1 cellular context compared by ENCODE assay signal in the genomic region with DNA sequence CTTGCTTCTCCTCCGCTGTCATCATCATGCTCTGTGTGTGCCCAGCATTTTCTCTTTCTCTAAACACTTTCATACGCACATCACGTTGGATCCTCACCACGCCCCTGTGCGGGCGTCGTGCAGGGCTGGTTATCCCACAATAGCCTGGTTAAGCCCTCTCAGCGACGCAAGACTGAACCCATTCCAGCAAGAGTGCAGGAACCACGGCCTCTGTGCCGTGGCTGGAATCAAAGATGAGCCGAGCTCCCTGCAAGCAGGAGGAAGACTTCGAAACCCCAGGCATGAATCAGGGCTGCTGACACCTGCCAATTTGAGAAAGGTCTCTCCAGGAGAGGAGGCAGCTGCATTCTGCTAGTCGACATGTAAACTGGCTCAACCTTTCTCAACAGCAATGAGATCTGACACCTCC.
TF ChIP-seq lines count a peak whose summit lies in the region.

No MANE protein-coding gene starts in this region.

TF ChIP-seq in HepG2, 621 proteins besides CTCF, POLR2A, EP300 and RAD21 (continued from another document):
- TF ChIP-seq, protein P1, sequence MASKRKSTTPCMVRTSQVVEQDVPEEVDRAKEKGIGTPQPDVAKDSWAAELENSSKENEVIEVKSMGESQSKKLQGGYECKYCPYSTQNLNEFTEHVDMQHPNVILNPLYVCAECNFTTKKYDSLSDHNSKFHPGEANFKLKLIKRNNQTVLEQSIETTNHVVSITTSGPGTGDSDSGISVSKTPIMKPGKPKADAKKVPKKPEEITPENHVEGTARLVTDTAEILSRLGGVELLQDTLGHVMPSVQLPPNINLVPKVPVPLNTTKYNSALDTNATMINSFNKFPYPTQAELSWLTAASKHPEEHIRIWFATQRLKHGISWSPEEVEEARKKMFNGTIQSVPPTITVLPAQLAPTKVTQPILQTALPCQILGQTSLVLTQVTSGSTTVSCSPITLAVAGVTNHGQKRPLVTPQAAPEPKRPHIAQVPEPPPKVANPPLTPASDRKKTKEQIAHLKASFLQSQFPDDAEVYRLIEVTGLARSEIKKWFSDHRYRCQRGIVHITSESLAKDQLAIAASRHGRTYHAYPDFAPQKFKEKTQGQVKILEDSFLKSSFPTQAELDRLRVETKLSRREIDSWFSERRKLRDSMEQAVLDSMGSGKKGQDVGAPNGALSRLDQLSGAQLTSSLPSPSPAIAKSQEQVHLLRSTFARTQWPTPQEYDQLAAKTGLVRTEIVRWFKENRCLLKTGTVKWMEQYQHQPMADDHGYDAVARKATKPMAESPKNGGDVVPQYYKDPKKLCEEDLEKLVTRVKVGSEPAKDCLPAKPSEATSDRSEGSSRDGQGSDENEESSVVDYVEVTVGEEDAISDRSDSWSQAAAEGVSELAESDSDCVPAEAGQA (IDR thresholded peaks at IDR 0.05; ENCODE audit: low read depth): no peak
- TF ChIP-seq, protein P1 (CRISPR knock-in tag; IDR thresholded peaks at IDR 0.05; ENCODE audit: borderline replicate concordance): no peak
- TF ChIP-seq, protein P2, sequence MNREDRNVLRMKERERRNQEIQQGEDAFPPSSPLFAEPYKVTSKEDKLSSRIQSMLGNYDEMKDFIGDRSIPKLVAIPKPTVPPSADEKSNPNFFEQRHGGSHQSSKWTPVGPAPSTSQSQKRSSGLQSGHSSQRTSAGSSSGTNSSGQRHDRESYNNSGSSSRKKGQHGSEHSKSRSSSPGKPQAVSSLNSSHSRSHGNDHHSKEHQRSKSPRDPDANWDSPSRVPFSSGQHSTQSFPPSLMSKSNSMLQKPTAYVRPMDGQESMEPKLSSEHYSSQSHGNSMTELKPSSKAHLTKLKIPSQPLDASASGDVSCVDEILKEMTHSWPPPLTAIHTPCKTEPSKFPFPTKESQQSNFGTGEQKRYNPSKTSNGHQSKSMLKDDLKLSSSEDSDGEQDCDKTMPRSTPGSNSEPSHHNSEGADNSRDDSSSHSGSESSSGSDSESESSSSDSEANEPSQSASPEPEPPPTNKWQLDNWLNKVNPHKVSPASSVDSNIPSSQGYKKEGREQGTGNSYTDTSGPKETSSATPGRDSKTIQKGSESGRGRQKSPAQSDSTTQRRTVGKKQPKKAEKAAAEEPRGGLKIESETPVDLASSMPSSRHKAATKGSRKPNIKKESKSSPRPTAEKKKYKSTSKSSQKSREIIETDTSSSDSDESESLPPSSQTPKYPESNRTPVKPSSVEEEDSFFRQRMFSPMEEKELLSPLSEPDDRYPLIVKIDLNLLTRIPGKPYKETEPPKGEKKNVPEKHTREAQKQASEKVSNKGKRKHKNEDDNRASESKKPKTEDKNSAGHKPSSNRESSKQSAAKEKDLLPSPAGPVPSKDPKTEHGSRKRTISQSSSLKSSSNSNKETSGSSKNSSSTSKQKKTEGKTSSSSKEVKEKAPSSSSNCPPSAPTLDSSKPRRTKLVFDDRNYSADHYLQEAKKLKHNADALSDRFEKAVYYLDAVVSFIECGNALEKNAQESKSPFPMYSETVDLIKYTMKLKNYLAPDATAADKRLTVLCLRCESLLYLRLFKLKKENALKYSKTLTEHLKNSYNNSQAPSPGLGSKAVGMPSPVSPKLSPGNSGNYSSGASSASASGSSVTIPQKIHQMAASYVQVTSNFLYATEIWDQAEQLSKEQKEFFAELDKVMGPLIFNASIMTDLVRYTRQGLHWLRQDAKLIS (CRISPR knock-in tag; IDR thresholded peaks at IDR 0.05): no peak
- TF ChIP-seq ZMYM2 (CRISPR knock-in tag; IDR thresholded peaks at IDR 0.05) (no peak), ZNF235 (CRISPR knock-in tag; IDR thresholded peaks at IDR 0.05; ENCODE audit: borderline replicate concordance) (no peak), SNRNP70 (IDR thresholded peaks at IDR 0.05; ENCODE audit: low read depth, low read length) (no peak)
